22 cellular contexts compared by ENCODE assay signal in genomic region chr10:24488631-24489030, GRCh38.
DNase-seq lines count a peak whose midpoint lies in the region; ATAC-seq and TF ChIP-seq lines count a peak whose summit lies in the region.
"Had no signal": no experiment of that assay in that cellular context is flagged by ENCODE, and none has a peak within 500 bp of the region (broad histone marks: within the 10 kb centered on the region; RNA-seq: fewer than 3 reads in every experiment).

No MANE protein-coding gene starts in this region.

- in situ Hi-C loops in KBM-7 (cut with MboI; ENCODE audit: low pct_unique_long_range_greater_than_20kb, low sequenced_read_pairs): no loop called here

- POLR2A ChIA-PET in PC-9 (lab: Charles Lee; ENCODE audit: unreplicated experiment): no interaction called here

- no peak for TF ChIP-seq POLR2A in esophagus squamous epithelium (IDR thresholded peaks at IDR 0.05)
- TF ChIP-seq POLR2A in right lobe of liver (IDR thresholded peaks at IDR 0.05): no peak
- TF ChIP-seq POLR2A in stomach (IDR thresholded peaks at IDR 0.05): no peak

- intact Hi-C loops in PC-9 (cut with micrococcal nuclease; ENCODE audit: unreplicated experiment): no loop called here
- intact Hi-C loops in esophagus squamous epithelium (cut with DNase I): no loop called here
- intact Hi-C loops in right lobe of liver (cut with DNase I): no loop called here
- intact Hi-C loops in stomach (cut with DNase I; ENCODE audit: low total_unique reads): no loop called here

- no peak for TF ChIP-seq EP300 in stomach (IDR thresholded peaks at IDR 0.05)

- H3K27ac Mint-ChIP-seq in chondrocyte (ENCODE audit: unreplicated experiment): no peak overlapping the region
- H3K27ac Mint-ChIP-seq: activated naive CD4-positive, alpha-beta T cell treated with anti-CD3 and anti-CD28 coated beads, Interleukin-2, amount 50 U/mL, for 24 hours; effector memory CD8-positive, alpha-beta T cell; immature natural killer cell had no signal

- TF ChIP-seq CTCF in PC-9 (conservative IDR thresholded peaks at IDR 0.05) (no peak), esophagus squamous epithelium (IDR thresholded peaks at IDR 0.05) (no peak), right lobe of liver (IDR thresholded peaks at IDR 0.05) (no peak), stomach (IDR thresholded peaks at IDR 0.05) (no peak), chondrocyte (IDR thresholded peaks at IDR 0.05) (no peak)

- H2AFZ ChIP-seq in PC-9: no peak overlapping the region

- CTCF ChIA-PET in PC-9 (lab: Charles Lee): no interaction called here

- H3K4me1 ChIP-seq in PC-9 (replicated peaks; ENCODE audit: insufficient read depth) (peaks cover 51% of the 10 kb centered on the region), esophagus squamous epithelium (peaks cover 3 to 66% (median 16%) of the 10 kb centered on the region in 3 donors), right lobe of liver (peaks cover 0 to 22% (median 0%) of the 10 kb centered on the region in 4 donors), stomach (peaks cover 0 to 25% (median 10%) of the 10 kb centered on the region in 4 donors)
- H3K4me1 ChIP-seq: uterus had no signal

- H3K79me2 ChIP-seq in PC-9 (ENCODE audit: low read depth): peaks cover 43% of the 10 kb centered on the region

- H3K36me3 Mint-ChIP-seq in chondrocyte (ENCODE audit: low read depth): peaks cover 11% of the 10 kb centered on the region
- H3K36me3 Mint-ChIP-seq: activated naive CD4-positive, alpha-beta T cell treated with anti-CD3 and anti-CD28 coated beads, Interleukin-2, amount 50 U/mL, for 24 hours; immature natural killer cell had no signal

- WGBS in esophagus squamous epithelium, 2 donors: 33 to 40% methylated on average over 5 of the region's 5 CpGs
- WGBS in right lobe of liver (ENCODE audit: insufficient coverage, low coverage, low lambda C conversion rate, missing lambda C conversion rate): 42% methylated on average over 5 of the region's 5 CpGs
- WGBS in stomach, 5 donors: 19 to 56% (median 36%) methylated on average over 5 of the region's 5 CpGs

- peaks cover 3% of the 10 kb centered on the region for H3K4me1 Mint-ChIP-seq in chondrocyte (ENCODE audit: low read depth)
- H3K4me1 Mint-ChIP-seq: activated naive CD4-positive, alpha-beta T cell treated with anti-CD3 and anti-CD28 coated beads, Interleukin-2, amount 50 U/mL, for 24 hours; immature natural killer cell had no signal

- no peak overlapping the region for H3K4me3 ChIP-seq in PC-9
- H3K4me3 ChIP-seq in esophagus squamous epithelium: no peak overlapping the region
- H3K4me3 ChIP-seq in right lobe of liver: no peak overlapping the region
- no peak overlapping the region for H3K4me3 ChIP-seq in stomach
- H3K4me3 ChIP-seq: heart right ventricle, MG63, uterus had no signal

- H3F3A ChIP-seq in PC-9 (ENCODE audit: insufficient read depth, low read depth): peaks cover 17% of the 10 kb centered on the region; the same call in 1 of the 2 replicates

- DNase-seq in PC-9: peak in 1 of 2 experiments; percentile 93
- DNase-seq in esophagus squamous epithelium (lab: John Stamatoyannopoulos, UW): no peak
- no peak for DNase-seq in right lobe of liver
- DNase-seq in stomach: peak; percentile 77
- DNase-seq in HK-2 (ENCODE audit: unreplicated experiment): no peak
- DNase-seq in chondrocyte (ENCODE audit: low spot score): no peak
- no peak for DNase-seq in KBM-7
- DNase-seq: ACHN; aorta; effector memory CD8-positive, alpha-beta T cell; heart right ventricle; immature natural killer cell; MG63; NCI-H2171; NCI-H526 treated with DMSO at 0.1 percent for 48 hours; SHP77 treated with DMSO at 0.1 percent for 48 hours; stimulated activated CD4-positive, alpha-beta T cell treated with anti-CD3 and anti-CD28 coated beads, Interleukin-4, amount 100 ng/mL, for 4 hours; uterus had no signal

- H3K27me3 ChIP-seq in PC-9 (ENCODE audit: insufficient read depth, low read depth) (no peaks in the 10 kb centered on the region), esophagus squamous epithelium (no peaks in the 10 kb centered on the region), right lobe of liver (no peaks in the 10 kb centered on the region), stomach (no peaks in the 10 kb centered on the region)
- H3K27me3 ChIP-seq: heart right ventricle, MG63, uterus had no signal

- H3K27ac ChIP-seq in PC-9: peak overlapping the region; percentile 61
- peak overlapping the region; percentile 51 to 79 (median 76) for H3K27ac ChIP-seq in esophagus squamous epithelium
- H3K27ac ChIP-seq in right lobe of liver: no peak overlapping the region
- peak overlapping the region; percentile 48 to 80 (median 62) for H3K27ac ChIP-seq in stomach
- H3K27ac ChIP-seq: C4-2B, heart right ventricle, uterus had no signal

- no peaks in the 10 kb centered on the region for H3K9me3 Mint-ChIP-seq in chondrocyte (ENCODE audit: low read depth)
- H3K9me3 Mint-ChIP-seq: activated naive CD4-positive, alpha-beta T cell treated with anti-CD3 and anti-CD28 coated beads, Interleukin-2, amount 50 U/mL, for 24 hours; immature natural killer cell; neural crest cell had no signal

- no peaks in the 10 kb centered on the region; the same call in 1 of the 2 replicates for H4K20me1 ChIP-seq in PC-9 (ENCODE audit: insufficient read depth)

- ATAC-seq in right lobe of liver (peak; percentile 47 to 70 (median 49)), HG03196 (IDR thresholded peaks at IDR 0.05; ENCODE audit: unreplicated experiment) (no peak)
- ATAC-seq: effector memory CD8-positive, alpha-beta T cell; heart right ventricle had no signal

- peaks cover 3% of the 10 kb centered on the region for H3K27me3 Mint-ChIP-seq in chondrocyte (ENCODE audit: low read depth)

- H3K9me3 ChIP-seq in PC-9 (ENCODE audit: insufficient read depth, low read depth) (no peaks in the 10 kb centered on the region), esophagus squamous epithelium (no peaks in the 10 kb centered on the region), right lobe of liver (no peaks in the 10 kb centered on the region), stomach (no peaks in the 10 kb centered on the region)
- H3K9me3 ChIP-seq: heart right ventricle, MG63, uterus had no signal

- H3K36me3 ChIP-seq in PC-9 (ENCODE audit: low read depth) (no peaks in the 10 kb centered on the region; the same call in 1 of the 2 replicates), esophagus squamous epithelium (peaks cover 0 to 29% (median 8%) of the 10 kb centered on the region in 3 donors), right lobe of liver (peaks cover 0 to 10% (median 3%) of the 10 kb centered on the region in 4 donors), stomach (peaks cover 0 to 34% (median 17%) of the 10 kb centered on the region in 4 donors)
- H3K36me3 ChIP-seq: uterus had no signal

- H3K4me2 ChIP-seq in PC-9: peak overlapping the region; percentile 52

- no peak overlapping the region for H3K4me3 Mint-ChIP-seq in chondrocyte (ENCODE audit: unreplicated experiment)
- H3K4me3 Mint-ChIP-seq: activated naive CD4-positive, alpha-beta T cell treated with anti-CD3 and anti-CD28 coated beads, Interleukin-2, amount 50 U/mL, for 24 hours; effector memory CD8-positive, alpha-beta T cell; immature natural killer cell; neural crest cell had no signal

- no TSS peak for BruUV-seq in PC-9 (replicated peaks; lab: Mats Ljungman, UMichigan)

- H3K9me2 ChIP-seq in PC-9 (ENCODE audit: insufficient read depth): no peaks in the 10 kb centered on the region

Comparison
In these comparisons a context has a peak if more than half of its experiments do, and no peak if none do; other contexts are left out.
1. H3K27ac ChIP-seq: peak in PC-9 (single experiment), esophagus squamous epithelium (4 of 4) and stomach (5 of 5); none in right lobe of liver (0 of 3).